In the genomic region with DNA sequence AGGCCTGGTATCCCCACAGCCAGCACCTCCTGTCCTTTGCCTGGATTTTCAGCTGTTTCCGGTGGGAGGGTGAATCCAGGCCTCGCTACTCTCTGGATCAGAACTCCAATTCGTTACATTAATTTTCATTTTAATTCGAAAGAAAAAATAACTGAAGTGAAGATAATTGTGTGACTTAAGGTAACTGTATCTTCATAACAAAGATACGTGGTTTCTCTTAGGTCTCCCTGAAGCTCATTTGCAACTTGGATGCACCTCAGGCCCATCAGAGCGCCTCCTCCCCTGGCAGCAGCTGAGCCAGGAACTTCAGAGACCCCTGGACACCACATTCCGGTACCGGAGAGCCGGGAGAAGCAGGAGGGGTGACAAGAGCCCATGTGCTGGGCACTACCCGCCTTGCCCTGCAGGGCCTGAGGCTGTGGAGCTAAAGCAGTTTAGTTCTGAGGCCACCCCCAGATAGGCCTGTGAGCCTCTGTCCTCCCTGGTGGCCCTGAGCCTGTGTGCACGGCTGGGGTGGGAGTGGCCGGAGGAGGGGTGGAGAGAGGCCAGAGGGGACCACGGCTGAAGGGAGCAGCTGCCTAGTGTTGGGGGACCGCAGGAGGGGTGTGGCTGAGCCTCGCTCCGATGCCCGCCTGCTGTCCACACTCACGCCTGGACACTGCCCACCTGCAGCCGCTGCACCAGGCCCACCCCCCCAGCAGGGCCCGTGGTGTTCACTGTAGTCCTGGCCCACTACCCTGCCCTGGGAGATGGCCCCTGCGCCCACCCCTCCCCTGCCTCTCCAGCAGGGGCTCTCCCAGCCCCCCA, we compare ENCODE assay signal across 2 cellular contexts.
TF ChIP-seq lines count a peak whose summit lies in the region.

No MANE protein-coding gene starts in this region.

TF ChIP-seq in IMR-90, 13 proteins besides CTCF, POLR2A, EP300 and RAD21:
- TF ChIP-seq MAZ (IDR thresholded peaks at IDR 0.05; ENCODE audit: borderline replicate concordance, low read depth, low read length), result no peak
- no peak for TF ChIP-seq ELK1 (IDR thresholded peaks at IDR 0.05; ENCODE audit: borderline replicate concordance, low read depth, low read length)
- no peak for TF ChIP-seq SMC3 (IDR thresholded peaks at IDR 0.05; ENCODE audit: low read depth, low read length)
- TF ChIP-seq CEBPB (IDR thresholded peaks at IDR 0.05; ENCODE audit: low read depth, low read length), result no peak
- no peak for TF ChIP-seq RFX5 (IDR thresholded peaks at IDR 0.05; ENCODE audit: low read depth, low read length)

TF ChIP-seq in GM12891, 5 proteins besides CTCF, POLR2A, EP300 and RAD21:
- TF ChIP-seq POU2F2 (IDR thresholded peaks at IDR 0.05; ENCODE audit: low read depth, low read length) (no peak), TAF1 (IDR thresholded peaks at IDR 0.05; ENCODE audit: low read depth, low read length) (no peak), SPI1 (IDR thresholded peaks at IDR 0.05; ENCODE audit: low read depth, low read length) (no peak), POLR2AphosphoS5 (IDR thresholded peaks at IDR 0.05; ENCODE audit: low read depth, low read length) (no peak; the same call in 1 of the 2 replicates), PAX5 (IDR thresholded peaks at IDR 0.05; ENCODE audit: insufficient read depth, low read length, severe bottlenecking) (no peak)
